28 cellular contexts compared by ENCODE assay signal in genomic region chr11:71441251-71441650, GRCh38.
"Had no signal": no experiment of that assay in that cellular context is flagged by ENCODE, and none has a peak within 500 bp of the region (broad histone marks: within the 10 kb centered on the region; RNA-seq: fewer than 3 reads in every experiment).

No MANE protein-coding gene starts in this region.

- H3K4me1 Mint-ChIP-seq: natural killer cell, nephron had no signal

- H3K9me3 ChIP-seq: neutrophil, pancreas, psoas muscle, right lobe of liver, sigmoid colon, stomach, thoracic aorta, thyroid gland, upper lobe of left lung, vagina had no signal

- H3K27me3 ChIP-seq: neural progenitor cell, neutrophil, pancreas, right lobe of liver, sigmoid colon, stomach, thyroid gland, tibial nerve, upper lobe of left lung, vagina had no signal

- FAIRE-seq: pancreas, small intestine, urothelium cell line had no signal

- H2AFZ ChIP-seq: neural progenitor cell had no signal

- H3K4me3 Mint-ChIP-seq: natural killer cell; nephron; neural progenitor cell; stimulated activated effector memory CD8-positive, alpha-beta T cell treated with anti-CD3 and anti-CD28 coated beads, Interleukin-12 subunit alpha, Interleukin-12 subunit beta, amount 100 ng/mL, for 72 hours; stimulated activated naive B cell treated with anti-CD40 and anti-IgM and Interleukin-4, amounts not matched to agents 10 μg/mL and 1 μg/mL and 100 μg/mL, for 72 hours; stimulated activated naive CD8-positive, alpha-beta T cell treated with anti-CD3 and anti-CD28 coated beads, Interleukin-15, Interleukin-2, amounts not matched to agents 100 ng/mL and 50 ng/mL, for 24 hours had no signal

- H3K27ac ChIP-seq: neural progenitor cell, neutrophil, pancreas, psoas muscle, right lobe of liver, sigmoid colon, stomach, thoracic aorta, thyroid gland, tibial nerve, upper lobe of left lung, vagina had no signal

- H3K27ac Mint-ChIP-seq: natural killer cell; nephron; neural progenitor cell; progenitor cell of endocrine pancreas; stimulated activated effector memory CD8-positive, alpha-beta T cell treated with anti-CD3 and anti-CD28 coated beads, Interleukin-12 subunit alpha, Interleukin-12 subunit beta, amount 100 ng/mL, for 72 hours; stimulated activated naive B cell treated with anti-CD40 and anti-IgM and Interleukin-4, amounts not matched to agents 10 μg/mL and 1 μg/mL and 100 μg/mL, for 72 hours; stimulated activated naive CD8-positive, alpha-beta T cell treated with anti-CD3 and anti-CD28 coated beads, Interleukin-15, Interleukin-2, amounts not matched to agents 100 ng/mL and 50 ng/mL, for 24 hours had no signal

- H3K4me3 ChIP-seq: neural progenitor cell, pancreas, psoas muscle, right lobe of liver, sigmoid colon, stomach, thoracic aorta, thyroid gland, tibial nerve, upper lobe of left lung, vagina had no signal

- H3K4me2 ChIP-seq: neural progenitor cell had no signal

- DNase-seq: natural killer cell; nucleus accumbens; psoas muscle; right cardiac atrium; sigmoid colon; small intestine; stimulated activated CD4-positive, alpha-beta T cell treated with anti-CD3 and anti-CD28 coated beads, Interleukin-15, amount 100 ng/mL, for 24 hours; stimulated activated CD4-positive, alpha-beta T cell treated with anti-CD3 and anti-CD28 coated beads, Interleukin-2, amount 100 ng/mL, for 24 hours; stimulated activated CD4-positive, alpha-beta T cell treated with anti-CD3 and anti-CD28 coated beads, Interleukin-2, amount 100 ng/mL, for 48 hours; stimulated activated CD4-positive, alpha-beta T cell treated with anti-CD3 and anti-CD28 coated beads, Interleukin-4, amount 100 ng/mL, for 24 hours; stimulated activated naive B cell treated with anti-CD40 and anti-IgM and Interleukin-4, amounts not matched to agents 10 μg/mL and 1 μg/mL and 100 μg/mL, for 72 hours; stimulated activated naive CD4-positive, alpha-beta T cell treated with Interleukin-2 at 50 U/mL for 16 hours; stomach; thyroid gland; trophoblast cell; upper lobe of left lung had no signal

- H3K4me1 ChIP-seq: neural progenitor cell, pancreas, psoas muscle, sigmoid colon, stomach, thyroid gland, tibial nerve, upper lobe of left lung, vagina had no signal

- ATAC-seq: natural killer cell; pancreas; psoas muscle; right cardiac atrium; right lobe of liver; stimulated activated effector memory CD8-positive, alpha-beta T cell treated with anti-CD3 and anti-CD28 coated beads, Interleukin-12 subunit alpha, Interleukin-12 subunit beta, amount 100 ng/mL, for 72 hours; stimulated activated naive B cell treated with anti-CD40 and anti-IgM and Interleukin-4, amounts not matched to agents 10 μg/mL and 1 μg/mL and 100 μg/mL, for 72 hours had no signal

- H3K27me3 Mint-ChIP-seq: progenitor cell of endocrine pancreas; stimulated activated naive B cell treated with anti-CD40 and anti-IgM and Interleukin-4, amounts not matched to agents 10 μg/mL and 1 μg/mL and 100 μg/mL, for 72 hours; stimulated activated naive CD8-positive, alpha-beta T cell treated with anti-CD3 and anti-CD28 coated beads, Interleukin-15, Interleukin-2, amounts not matched to agents 100 ng/mL and 50 ng/mL, for 24 hours had no signal

- H3K9ac ChIP-seq: neural progenitor cell had no signal
